ENCODE assay signal across 21 cellular contexts in genomic region chr10:132346806-132347205, GRCh38. TPM values are rescaled to one million over a fixed set of nuclear protein-coding genes. Genes with fewer than 3 reads are reported as not detected.
DNase-seq lines count a peak whose midpoint lies in the region; ATAC-seq, FAIRE-seq and TF ChIP-seq lines count a peak whose summit lies in the region.
"Had no signal": no experiment of that assay in that cellular context is flagged by ENCODE, and none has a peak within 500 bp of the region (broad histone marks: within the 10 kb centered on the region; RNA-seq: fewer than 3 reads in every experiment).

No MANE protein-coding gene starts in this region.

- H3K9ac ChIP-seq in mesenchymal stem cell (ENCODE audit: low read length) = no peak overlapping the region
- no peak overlapping the region for H3K9ac ChIP-seq in HepG2 (ENCODE audit: insufficient read depth, low read depth, low read length)

- H2AFZ ChIP-seq in GM23338 = no peak overlapping the region
- H2AFZ ChIP-seq in mesenchymal stem cell (ENCODE audit: low read depth, low read length) = no peak overlapping the region
- H2AFZ ChIP-seq in HepG2 (ENCODE audit: low read length) = no peak overlapping the region

- CTCF ChIA-PET in HepG2 (lab: Yijun Ruan, JAX; ENCODE audit: low intra/inter-chr PET ratio, low total read pairs) = no interaction called here

- H3K79me2 ChIP-seq in GM23338 (replicated peaks; ENCODE audit: insufficient read depth) (no peaks in the 10 kb centered on the region), HepG2 (ENCODE audit: insufficient read depth, low read length) (no peaks in the 10 kb centered on the region)

- no peak for FAIRE-seq in HepG2 (lab: Jason Lieb, UNC)
- FAIRE-seq: A204.1, D721Med had no signal

- H3K4me3 Mint-ChIP-seq in GM23338 = no peak overlapping the region
- no peak overlapping the region for H3K4me3 Mint-ChIP-seq in activated T-helper 17 cell treated with anti-CD3 and anti-CD28 coated beads, Interleukin-2, amount 50 U/mL, for 72 hours

- no peak overlapping the region for H2BK15ac ChIP-seq in mesenchymal stem cell (ENCODE audit: low read depth, poor library complexity, severe bottlenecking)

- no peak overlapping the region for H3K4me2 ChIP-seq in GM23338
- H3K4me2 ChIP-seq in mesenchymal stem cell (ENCODE audit: low read length, poor library complexity, severe bottlenecking) = no peak overlapping the region
- no peak overlapping the region for H3K4me2 ChIP-seq in HepG2 (ENCODE audit: low read depth, low read length)

- POLR2A ChIA-PET in HepG2 (lab: Yijun Ruan, JAX) = no interaction called here

- H3K18ac ChIP-seq in mesenchymal stem cell (ENCODE audit: low read depth in 1 of 2, low read length in 2 of 2) = no peak overlapping the region

- H2AK5ac ChIP-seq in mesenchymal stem cell (ENCODE audit: low read length, severe bottlenecking) = no peak overlapping the region

- H3K9me3 ChIP-seq in mesenchymal stem cell (ENCODE audit: control insufficient read depth, low read length) (no peaks in the 10 kb centered on the region), sigmoid colon (no peaks in the 10 kb centered on the region), HepG2 (ENCODE audit: low read length) (no peaks in the 10 kb centered on the region), left ventricle myocardium inferior (replicated peaks) (no peaks in the 10 kb centered on the region)
- H3K9me3 ChIP-seq: BE2C, HAP-1, Peyer's patch, SJCRH30 had no signal

- peak overlapping the region; percentile 45; the same call in 1 of the 2 replicates for H3K27ac Mint-ChIP-seq in GM23338
- peak overlapping the region; percentile 49 for H3K27ac Mint-ChIP-seq in activated T-helper 17 cell treated with anti-CD3 and anti-CD28 coated beads, Interleukin-2, amount 50 U/mL, for 72 hours

- no peak for TF ChIP-seq POLR2A in sigmoid colon (IDR thresholded peaks at IDR 0.05)
- no peak for TF ChIP-seq POLR2A in HepG2 (IDR thresholded peaks at IDR 0.05; ENCODE audit: insufficient read depth in 1 of 2, low read depth in 2 of 2, low read length in 2 of 2)

- H3K4me3 ChIP-seq in GM23338 = no peak overlapping the region
- H3K4me3 ChIP-seq in mesenchymal stem cell (ENCODE audit: insufficient read depth in 1 of 2, low read depth in 1 of 2, low read length in 2 of 2) = no peak overlapping the region
- H3K4me3 ChIP-seq in sigmoid colon = no peak overlapping the region
- no peak overlapping the region for H3K4me3 ChIP-seq in HepG2 (replicated peaks in 1 of 3; ENCODE audit: insufficient read depth in 1 of 3, low read depth in 2 of 3, low read length in 3 of 3)
- no peak overlapping the region for H3K4me3 ChIP-seq in left ventricle myocardium inferior
- H3K4me3 ChIP-seq: HAP-1, Peyer's patch, SJCRH30 had no signal

- no peak for TF ChIP-seq CTCF in GM23338 (conservative IDR thresholded peaks at IDR 0.05; ENCODE audit: low read depth in 2 of 2)
- TF ChIP-seq CTCF in sigmoid colon (IDR thresholded peaks at IDR 0.05) = no peak
- no peak for TF ChIP-seq CTCF in HepG2 (CRISPR knock-in tag; IDR thresholded peaks at IDR 0.05)
- TF ChIP-seq CTCF in left ventricle myocardium inferior (IDR thresholded peaks at IDR 0.05; ENCODE audit: borderline replicate concordance) = no peak

- no peak for DNase-seq in GM23338 (ENCODE audit: low spot score)
- no peak for DNase-seq in mesenchymal stem cell
- peak; percentile 29 for DNase-seq in sigmoid colon
- no peak for DNase-seq in HepG2 (ENCODE audit: low spot score)
- no peak for DNase-seq in AML-193 (lab: John Stamatoyannopoulos, UW)
- DNase-seq in left ventricle myocardium inferior = no peak
- DNase-seq: BE2C, DMS53, GDM1, Karpas-422, MV-4-11, NCI-H1105 treated with DMSO at 0.1 percent for 48 hours, NCI-H2029 treated with DMSO at 0.1 percent for 48 hours, NCI-H524 treated with DMSO at 0.1 percent for 48 hours, Peyer's patch, SJCRH30 had no signal

- H3K27me3 Mint-ChIP-seq in GM23338 (ENCODE audit: insufficient read depth, low read depth, poor library complexity) = peaks cover 7% of the 10 kb centered on the region
- H3K27me3 Mint-ChIP-seq in activated T-helper 17 cell treated with anti-CD3 and anti-CD28 coated beads, Interleukin-2, amount 50 U/mL, for 72 hours = no peaks in the 10 kb centered on the region

- H3K9me3 Mint-ChIP-seq in GM23338 = no peaks in the 10 kb centered on the region
- H3K9me3 Mint-ChIP-seq in activated T-helper 17 cell treated with anti-CD3 and anti-CD28 coated beads, Interleukin-2, amount 50 U/mL, for 72 hours = no peaks in the 10 kb centered on the region

- no peaks in the 10 kb centered on the region for H3F3A ChIP-seq in GM23338 (replicated peaks; ENCODE audit: low read depth)

- H3K9me2 ChIP-seq in GM23338 (ENCODE audit: insufficient read depth) = no peaks in the 10 kb centered on the region

- intact Hi-C loops in sigmoid colon (cut with DNase I) = no loop called here
- intact Hi-C loops in HepG2 (cut with micrococcal nuclease; ENCODE audit: unreplicated experiment) = no loop called here
- intact Hi-C loops in left ventricle myocardium inferior (cut with micrococcal nuclease) = no loop called here

- TF ChIP-seq EP300 in sigmoid colon (IDR thresholded peaks at IDR 0.05) (no peak), HepG2 (IDR thresholded peaks at IDR 0.05; ENCODE audit: low read depth in 2 of 2, low read length in 2 of 2) (no peak), HepG2 (CRISPR knock-in tag; IDR thresholded peaks at IDR 0.05; ENCODE audit: borderline replicate concordance) (no peak)

- no peak overlapping the region for H4K91ac ChIP-seq in mesenchymal stem cell (ENCODE audit: low read length)

- BruUV-seq in HepG2 (replicated peaks; lab: Mats Ljungman, UMichigan) = no TSS peak

- H3K27me3 ChIP-seq in GM23338 (ENCODE audit: insufficient read depth) = no peaks in the 10 kb centered on the region
- H3K27me3 ChIP-seq in mesenchymal stem cell (ENCODE audit: control insufficient read depth in 1 of 2, insufficient read depth in 1 of 2, low read length in 2 of 2) = no peaks in the 10 kb centered on the region
- H3K27me3 ChIP-seq in sigmoid colon = no peaks in the 10 kb centered on the region
- H3K27me3 ChIP-seq in HepG2 (ENCODE audit: control insufficient read depth in 1 of 2, insufficient read depth in 2 of 2, low read length in 2 of 2) = no peaks in the 10 kb centered on the region
- H3K27me3 ChIP-seq in left ventricle myocardium inferior (ENCODE audit: low read depth) = no peaks in the 10 kb centered on the region
- H3K27me3 ChIP-seq: BE2C, Peyer's patch, SJCRH30 had no signal

- H2BK120ac ChIP-seq in mesenchymal stem cell (ENCODE audit: low read depth, low read length) = no peak overlapping the region

- no peak for TF ChIP-seq RAD21 in HepG2 (CRISPR knock-in tag; IDR thresholded peaks at IDR 0.05)

- H3K23ac ChIP-seq in mesenchymal stem cell (ENCODE audit: low read length in 2 of 2) = no peak overlapping the region

- no peaks in the 10 kb centered on the region for H4K20me1 ChIP-seq in GM23338 (replicated peaks; ENCODE audit: insufficient read depth)
- no peaks in the 10 kb centered on the region for H4K20me1 ChIP-seq in HepG2 (ENCODE audit: insufficient read depth, low read length)

- H3K14ac ChIP-seq in mesenchymal stem cell (ENCODE audit: low read length in 2 of 2) = no peak overlapping the region

- no peaks in the 10 kb centered on the region for H3K79me1 ChIP-seq in mesenchymal stem cell (replicated peaks; ENCODE audit: low read length, poor library complexity, severe bottlenecking)

- no peak overlapping the region for H2BK5ac ChIP-seq in mesenchymal stem cell (ENCODE audit: low read depth, low read length, poor library complexity, severe bottlenecking)

- H3K4me1 Mint-ChIP-seq in GM23338 = peaks cover 3% of the 10 kb centered on the region; the same call in 2 of the 3 replicates
- no peaks in the 10 kb centered on the region for H3K4me1 Mint-ChIP-seq in activated T-helper 17 cell treated with anti-CD3 and anti-CD28 coated beads, Interleukin-2, amount 50 U/mL, for 72 hours

- H4K8ac ChIP-seq in mesenchymal stem cell (ENCODE audit: low read length) = peak overlapping the region; percentile 78

- H2BK12ac ChIP-seq in mesenchymal stem cell (ENCODE audit: low read length in 2 of 2) = no peak overlapping the region

- no peaks in the 10 kb centered on the region for H3K36me3 ChIP-seq in GM23338 (ENCODE audit: insufficient read depth)
- peaks cover 50 to 71% of the 10 kb centered on the region in 2 experiments for H3K36me3 ChIP-seq in mesenchymal stem cell (ENCODE audit: control insufficient read depth in 1 of 2, insufficient read depth in 2 of 2, low read depth in 1 of 2, low read length in 2 of 2)
- peaks cover 0 to 45% (median 5%) of the 10 kb centered on the region in 4 donors for H3K36me3 ChIP-seq in sigmoid colon
- H3K36me3 ChIP-seq in HepG2 (replicated peaks in 1 of 2; ENCODE audit: control insufficient read depth in 1 of 2, insufficient read depth in 2 of 2, low read length in 2 of 2) = peaks cover 0 to under 1% of the 10 kb centered on the region in 2 experiments; a peak in 1 of 5 replicates
- peaks cover 28% of the 10 kb centered on the region for H3K36me3 ChIP-seq in left ventricle myocardium inferior
- H3K36me3 ChIP-seq: BE2C, HAP-1, SJCRH30 had no signal

- H3K4me1 ChIP-seq in GM23338 (ENCODE audit: insufficient read depth) (no peaks in the 10 kb centered on the region), mesenchymal stem cell (ENCODE audit: control insufficient read depth, insufficient read depth, low read depth, low read length) (no peaks in the 10 kb centered on the region), sigmoid colon (no peaks in the 10 kb centered on the region), HepG2 (ENCODE audit: insufficient read depth, low read length) (peaks cover 18% of the 10 kb centered on the region), left ventricle myocardium inferior (no peaks in the 10 kb centered on the region)
- H3K4me1 ChIP-seq: BE2C, HAP-1, Peyer's patch, SJCRH30 had no signal

- in situ Hi-C loops in HepG2 (cut with HindIII; ENCODE audit: extremely low pct_ligation_motif_present, low pct_unique_long_range_greater_than_20kb) = loop anchor here (5.0 kb wide), 1 partner anchor 125 kb away; no protein-coding TSS in a partner anchor

- WGBS in mesenchymal stem cell = 94% methylated on average over 8 of the region's 9 CpGs
- 91 to 93% methylated on average over 9 of the region's 9 CpGs for WGBS in sigmoid colon, 2 donors
- 92% methylated on average over 9 of the region's 9 CpGs for WGBS in HepG2 (ENCODE audit: low lambda C conversion rate)

- H3K4ac ChIP-seq in mesenchymal stem cell (ENCODE audit: low read depth in 1 of 2, low read length in 2 of 2) = no peak overlapping the region

- no peak for ATAC-seq in GM23338
- ATAC-seq in activated T-helper 17 cell treated with anti-CD3 and anti-CD28 coated beads, Interleukin-2, amount 50 U/mL, for 72 hours (replicated peaks) = no peak
- ATAC-seq in GM18498 (IDR thresholded peaks at IDR 0.05; ENCODE audit: unreplicated experiment) = no peak
- ATAC-seq in HepG2 = no peak

- H3K36me3 Mint-ChIP-seq in GM23338 (ENCODE audit: low read depth) = peaks cover 3% of the 10 kb centered on the region; the same call in 1 of the 3 replicates
- H3K36me3 Mint-ChIP-seq in activated T-helper 17 cell treated with anti-CD3 and anti-CD28 coated beads, Interleukin-2, amount 50 U/mL, for 72 hours (ENCODE audit: low read depth) = peaks cover 5% of the 10 kb centered on the region

- no peak overlapping the region for H3K27ac ChIP-seq in GM23338 (ENCODE audit: low read depth)
- no peak overlapping the region for H3K27ac ChIP-seq in mesenchymal stem cell (ENCODE audit: low read length, poor library complexity, severe bottlenecking)
- H3K27ac ChIP-seq in sigmoid colon = no peak overlapping the region
- no peak overlapping the region for H3K27ac ChIP-seq in HepG2 (ENCODE audit: extremely low read length, insufficient read depth, low read length)
- H3K27ac ChIP-seq in left ventricle myocardium inferior (replicated peaks) = no peak overlapping the region
- H3K27ac ChIP-seq: Peyer's patch, SJCRH30 had no signal

RNA-seq across cellular contexts. Expression of gene LRRC27, which starts 14.8 kb away (rescaled TPM):
- total RNA-seq in GM23338 (2014; rRNA removed; shearing (Covaris generic)) = 3.1 and 3.5 TPM in 2 replicates
- polyA plus RNA-seq in GM23338 (2016; fragmentation: Nextera tagmentation; extraction: Ambion mirVana) (2.2 and 2.9 TPM in 2 replicates), sigmoid colon (1 to 10 TPM; 1.4 to 6.2 (median 1.8) TPM), HepG2 (2011; rRNA removed) (4.2 and 4.3 TPM in 2 replicates)
- total RNA-seq in activated T-helper 17 cell treated with anti-CD3 and anti-CD28 coated beads, Interleukin-2, amount 50 U/mL, for 72 hours = 1 to 10 TPM; 4.5 to 6.3 TPM
- polyA plus RNA-seq in mesenchymal stem cell (2013, experiment 1 of 2) = 12.1 TPM
- 13.3 TPM for polyA plus RNA-seq in mesenchymal stem cell (2013, experiment 2 of 2)
- total RNA-seq in sigmoid colon (10 to 100 TPM in 1 of 4 donors, 1 to 10 TPM in 3; 6.1 to 15.5 (median 8.1) TPM), HepG2 (2016; rRNA removed; fragmentation: Illumina TruSeq; extraction: Trizol) (3.9 and 4.6 TPM in 2 replicates), left ventricle myocardium inferior (3.8 TPM)
- 2.1 and 2.2 TPM in 2 replicates for total RNA-seq in HepG2 (2016; cell fraction: cytosol; rRNA removed; fragmentation: Illumina TruSeq; extraction: Trizol; ENCODE audit: low read depth)
- 3.2 and 4.3 TPM in 2 replicates for total RNA-seq in HepG2 (2016; cell fraction: insoluble cytoplasmic fraction; rRNA removed; fragmentation: Illumina TruSeq; extraction: Trizol)
- 2.1 and 2.5 TPM in 2 replicates for total RNA-seq in HepG2 (2016; cell fraction: membrane; rRNA removed; fragmentation: Illumina TruSeq; extraction: Trizol)
- 5.9 and 7.5 TPM in 2 replicates for total RNA-seq in HepG2 (2016; cell fraction: nucleus; rRNA removed; fragmentation: Illumina TruSeq; extraction: Trizol)
- 1.8 and 1.9 TPM in 2 replicates for polyA plus RNA-seq in HepG2 (2011; cell fraction: cytosol; rRNA removed)
- polyA plus RNA-seq in HepG2 (2011; cell fraction: nucleus; rRNA removed) = 14.3 and 14.5 TPM in 2 replicates
- 3.2 and 3.6 TPM in 2 replicates for polyA plus RNA-seq in HepG2 (2012)
- 0.82 and 0.88 TPM in 2 replicates for polyA plus RNA-seq in HepG2 (2016; cell fraction: cytosol; fragmentation: Illumina TruSeq; extraction: Trizol; ENCODE audit: low read depth)
- 3.6 and 4.7 TPM in 2 replicates for polyA plus RNA-seq in HepG2 (2016; cell fraction: insoluble cytoplasmic fraction; fragmentation: Illumina TruSeq; extraction: Trizol; ENCODE audit: low read depth)
- polyA plus RNA-seq in HepG2 (2016; cell fraction: membrane; fragmentation: Illumina TruSeq; extraction: Trizol; ENCODE audit: low read depth) = 2.6 and 2.7 TPM in 2 replicates
- 11.7 and 14.6 TPM in 2 replicates for polyA plus RNA-seq in HepG2 (2016; cell fraction: nucleus; fragmentation: Illumina TruSeq; extraction: Trizol; ENCODE audit: insufficient read depth, low read depth)
- 2.7 and 3.0 TPM in 2 replicates for polyA minus RNA-seq in HepG2 (2011; rRNA and poly(A)+ RNA removed; ENCODE audit: low replicate concordance)
- polyA minus RNA-seq in HepG2 (2011; cell fraction: cytosol; rRNA and poly(A)+ RNA removed) = 0.88 and 1.4 TPM in 2 replicates
- polyA minus RNA-seq in HepG2 (2011; cell fraction: nucleus; rRNA and poly(A)+ RNA removed) = 11.1 and 12.3 TPM in 2 replicates

RNA-seq across cellular contexts. Expression of gene STK32C, which starts 39.1 kb away (rescaled TPM):
- 8.0 and 10.2 TPM in 2 replicates for total RNA-seq in GM23338 (2014; rRNA removed; shearing (Covaris generic))
- polyA plus RNA-seq in GM23338 (2016; fragmentation: Nextera tagmentation; extraction: Ambion mirVana) = 20.5 and 24.1 TPM in 2 replicates
- total RNA-seq in activated T-helper 17 cell treated with anti-CD3 and anti-CD28 coated beads, Interleukin-2, amount 50 U/mL, for 72 hours = 10 to 100 TPM; 12.6 to 20.6 TPM
- polyA plus RNA-seq in mesenchymal stem cell (2013, experiment 1 of 2) = 6.6 TPM
- polyA plus RNA-seq in mesenchymal stem cell (2013, experiment 2 of 2) = 7.0 TPM
- 1 to 10 TPM; 4.3 to 8.4 (median 6.1) TPM for total RNA-seq in sigmoid colon
- polyA plus RNA-seq in sigmoid colon = 10 to 100 TPM; 10.4 to 12.8 (median 12.6) TPM
- total RNA-seq in HepG2 (2016; rRNA removed; fragmentation: Illumina TruSeq; extraction: Trizol) = 18.9 and 19.4 TPM in 2 replicates
- 6.4 and 9.0 TPM in 2 replicates for total RNA-seq in HepG2 (2016; cell fraction: cytosol; rRNA removed; fragmentation: Illumina TruSeq; extraction: Trizol; ENCODE audit: low read depth)
- total RNA-seq in HepG2 (2016; cell fraction: insoluble cytoplasmic fraction; rRNA removed; fragmentation: Illumina TruSeq; extraction: Trizol) = 18.5 and 19.3 TPM in 2 replicates
- 13.9 and 14.9 TPM in 2 replicates for total RNA-seq in HepG2 (2016; cell fraction: membrane; rRNA removed; fragmentation: Illumina TruSeq; extraction: Trizol)
- total RNA-seq in HepG2 (2016; cell fraction: nucleus; rRNA removed; fragmentation: Illumina TruSeq; extraction: Trizol) = 8.4 and 10.8 TPM in 2 replicates
- 9.9 and 10.9 TPM in 2 replicates for polyA plus RNA-seq in HepG2 (2011; rRNA removed)
- 7.4 and 11.6 TPM in 2 replicates for polyA plus RNA-seq in HepG2 (2011; cell fraction: cytosol; rRNA removed)
- polyA plus RNA-seq in HepG2 (2011; cell fraction: nucleus; rRNA removed) = 13.7 and 17.7 TPM in 2 replicates
- 12.0 and 12.5 TPM in 2 replicates for polyA plus RNA-seq in HepG2 (2012)
- polyA plus RNA-seq in HepG2 (2016; cell fraction: cytosol; fragmentation: Illumina TruSeq; extraction: Trizol; ENCODE audit: low read depth) = 9.3 and 10.8 TPM in 2 replicates
- 19.9 and 20.6 TPM in 2 replicates for polyA plus RNA-seq in HepG2 (2016; cell fraction: insoluble cytoplasmic fraction; fragmentation: Illumina TruSeq; extraction: Trizol; ENCODE audit: low read depth)
- 11.2 and 12.1 TPM in 2 replicates for polyA plus RNA-seq in HepG2 (2016; cell fraction: membrane; fragmentation: Illumina TruSeq; extraction: Trizol; ENCODE audit: low read depth)
- polyA plus RNA-seq in HepG2 (2016; cell fraction: nucleus; fragmentation: Illumina TruSeq; extraction: Trizol; ENCODE audit: insufficient read depth, low read depth) = 19.7 and 20.0 TPM in 2 replicates
- polyA minus RNA-seq in HepG2 (2011; rRNA and poly(A)+ RNA removed; ENCODE audit: low replicate concordance) = 10.2 and 30.6 TPM in 2 replicates
- polyA minus RNA-seq in HepG2 (2011; cell fraction: cytosol; rRNA and poly(A)+ RNA removed) = 4.4 and 5.4 TPM in 2 replicates
- 6.1 and 7.1 TPM in 2 replicates for polyA minus RNA-seq in HepG2 (2011; cell fraction: nucleus; rRNA and poly(A)+ RNA removed)
- 4.4 TPM for total RNA-seq in left ventricle myocardium inferior

RNA-seq across cellular contexts. Expression of gene PWWP2B, which starts 50.2 kb away (rescaled TPM):
- total RNA-seq in GM23338 (2014; rRNA removed; shearing (Covaris generic)) = 8.6 and 12.8 TPM in 2 replicates
- polyA plus RNA-seq in GM23338 (2016; fragmentation: Nextera tagmentation; extraction: Ambion mirVana) = 2.2 and 2.3 TPM in 2 replicates
- 1 to 10 TPM; 1.5 to 3.1 TPM for total RNA-seq in activated T-helper 17 cell treated with anti-CD3 and anti-CD28 coated beads, Interleukin-2, amount 50 U/mL, for 72 hours
- 9.8 TPM for polyA plus RNA-seq in mesenchymal stem cell (2013, experiment 1 of 2)
- 9.5 TPM for polyA plus RNA-seq in mesenchymal stem cell (2013, experiment 2 of 2)
- total RNA-seq in sigmoid colon = 10 to 100 TPM in 1 of 4 donors, 1 to 10 TPM in 3; 7.7 to 10.2 (median 9.3) TPM
- polyA plus RNA-seq in sigmoid colon = 10 to 100 TPM; 27.0 to 50.8 (median 28.2) TPM
- total RNA-seq in HepG2 (2016; rRNA removed; fragmentation: Illumina TruSeq; extraction: Trizol) = 3.5 and 4.7 TPM in 2 replicates
- 1.3 and 1.8 TPM in 2 replicates for total RNA-seq in HepG2 (2016; cell fraction: cytosol; rRNA removed; fragmentation: Illumina TruSeq; extraction: Trizol; ENCODE audit: low read depth)
- total RNA-seq in HepG2 (2016; cell fraction: insoluble cytoplasmic fraction; rRNA removed; fragmentation: Illumina TruSeq; extraction: Trizol) = 3.2 and 5.1 TPM in 2 replicates
- 3.2 and 3.7 TPM in 2 replicates for total RNA-seq in HepG2 (2016; cell fraction: membrane; rRNA removed; fragmentation: Illumina TruSeq; extraction: Trizol)
- total RNA-seq in HepG2 (2016; cell fraction: nucleus; rRNA removed; fragmentation: Illumina TruSeq; extraction: Trizol) = 2.9 and 3.1 TPM in 2 replicates
- polyA plus RNA-seq in HepG2 (2011; rRNA removed) = 2.3 and 3.7 TPM in 2 replicates
- 3.1 and 4.4 TPM in 2 replicates for polyA plus RNA-seq in HepG2 (2011; cell fraction: cytosol; rRNA removed)
- 12.7 and 14.5 TPM in 2 replicates for polyA plus RNA-seq in HepG2 (2011; cell fraction: nucleus; rRNA removed)
- polyA plus RNA-seq in HepG2 (2012) = 2.3 and 4.1 TPM in 2 replicates
- 1.2 and 1.3 TPM in 2 replicates for polyA plus RNA-seq in HepG2 (2016; cell fraction: cytosol; fragmentation: Illumina TruSeq; extraction: Trizol; ENCODE audit: low read depth)
- 2.8 and 3.2 TPM in 2 replicates for polyA plus RNA-seq in HepG2 (2016; cell fraction: insoluble cytoplasmic fraction; fragmentation: Illumina TruSeq; extraction: Trizol; ENCODE audit: low read depth)
- polyA plus RNA-seq in HepG2 (2016; cell fraction: membrane; fragmentation: Illumina TruSeq; extraction: Trizol; ENCODE audit: low read depth) = 2.2 and 2.3 TPM in 2 replicates
- polyA plus RNA-seq in HepG2 (2016; cell fraction: nucleus; fragmentation: Illumina TruSeq; extraction: Trizol; ENCODE audit: insufficient read depth, low read depth) = 5.4 and 5.6 TPM in 2 replicates
- polyA minus RNA-seq in HepG2 (2011; rRNA and poly(A)+ RNA removed; ENCODE audit: low replicate concordance) = 3.9 and 6.3 TPM in 2 replicates
- polyA minus RNA-seq in HepG2 (2011; cell fraction: cytosol; rRNA and poly(A)+ RNA removed) = 4.8 and 5.9 TPM in 2 replicates
- polyA minus RNA-seq in HepG2 (2011; cell fraction: nucleus; rRNA and poly(A)+ RNA removed) = 2.7 and 3.5 TPM in 2 replicates
- total RNA-seq in left ventricle myocardium inferior = 17.2 TPM
